Comparison of ENCODE assay signal across 27 cellular contexts in the genomic region with DNA sequence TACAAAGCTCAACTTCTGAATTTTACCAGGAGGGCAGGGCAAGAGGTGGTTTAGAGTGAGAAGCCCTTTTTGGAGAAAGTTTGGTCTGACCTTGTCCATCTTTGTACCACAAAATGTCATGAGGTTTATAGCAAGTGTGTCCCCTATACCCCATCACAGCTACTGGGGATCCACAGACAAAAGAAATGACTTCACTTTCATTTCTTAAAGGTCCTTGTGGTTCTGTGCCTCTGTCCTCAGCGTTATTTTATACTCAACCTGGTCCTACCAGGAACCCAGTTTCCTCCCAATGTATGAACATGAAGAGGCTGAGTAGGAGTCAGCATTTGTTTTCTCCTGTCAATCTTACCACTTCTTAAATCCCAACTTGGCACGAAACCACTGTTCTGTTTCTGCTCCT.
DNase-seq lines count a peak whose midpoint lies in the region; ATAC-seq lines count a peak whose summit lies in the region.
"Had no signal": no experiment of that assay in that cellular context is flagged by ENCODE, and none has a peak within 500 bp of the region (broad histone marks: within the 10 kb centered on the region; RNA-seq: fewer than 3 reads in every experiment).

No MANE protein-coding gene starts in this region.

- H3K36me3 Mint-ChIP-seq in activated CD4-positive, alpha-beta T cell treated with anti-CD3 and anti-CD28 coated beads for 36 hours (ENCODE audit: low read depth) = peaks cover 36% of the 10 kb centered on the region
- peaks cover 7% of the 10 kb centered on the region for H3K36me3 Mint-ChIP-seq in T-helper 17 cell (ENCODE audit: low read depth)
- peaks cover 31% of the 10 kb centered on the region for H3K36me3 Mint-ChIP-seq in central memory CD8-positive, alpha-beta T cell (ENCODE audit: insufficient read depth)

- CTCF ChIA-PET in activated CD4-positive, alpha-beta T cell treated with anti-CD3 and anti-CD28 coated beads for 36 hours (lab: Charles Lee) = interaction anchor here (0.6 to 3.5 kb wide), 8 partner anchors 13 to 211 kb away, joined by 3 to 31 read pairs (median 4); no protein-coding TSS in a partner anchor

- no peak overlapping the region for H3K4me3 Mint-ChIP-seq in activated CD4-positive, alpha-beta T cell treated with anti-CD3 and anti-CD28 coated beads for 36 hours
- no peak overlapping the region for H3K4me3 Mint-ChIP-seq in T-helper 17 cell
- peak overlapping the region; percentile 52 for H3K4me3 Mint-ChIP-seq in central memory CD8-positive, alpha-beta T cell
- H3K4me3 Mint-ChIP-seq: GM23338 had no signal

- no peak for DNase-seq in activated CD4-positive, alpha-beta T cell treated with anti-CD3 and anti-CD28 coated beads for 36 hours
- DNase-seq in activated CD4-positive, alpha-beta T cell treated with anti-CD3 and anti-CD28 coated beads, Interleukin-2, amount 50 U/mL, for 1 hour = no peak
- DNase-seq in T-helper 17 cell = no peak
- DNase-seq in central memory CD8-positive, alpha-beta T cell (ENCODE audit: low spot score in 2 of 2) = no peak
- DNase-seq in stimulated activated naive CD8-positive, alpha-beta T cell treated with anti-CD3 and anti-CD28 coated beads, Interleukin-15, Interleukin-2, amounts not matched to agents 100 U/mL and 50 U/mL, for 24 hours = no peak
- no peak for DNase-seq in iPS-NIHi11 (ENCODE audit: low spot score)
- DNase-seq: activated gamma-delta T cell treated with Interleukin-2 at 50 U/mL for 16 hours; amygdala; DMS53; foreskin melanocyte; GF-D8; KG1; left colon; NCI-H1436 treated with DMSO at 0.1 percent for 48 hours; NCI-H2107; NCI-H446; OCI-M1; SHP77; small intestine; stimulated activated CD4-positive, alpha-beta T cell treated with anti-CD3 and anti-CD28 coated beads, Interleukin-1b, Interleukin-23, amount 100 ng/mL, for 48 hours had no signal

- POLR2A ChIA-PET in activated CD4-positive, alpha-beta T cell treated with anti-CD3 and anti-CD28 coated beads for 36 hours (lab: Charles Lee) = no interaction called here

- peak; percentile 43 for ATAC-seq in activated CD4-positive, alpha-beta T cell treated with anti-CD3 and anti-CD28 coated beads for 36 hours
- ATAC-seq in T-helper 17 cell = no peak
- no peak for ATAC-seq in central memory CD8-positive, alpha-beta T cell (replicated peaks; ENCODE audit: extremely low read depth, poor library complexity, severe bottlenecking)
- peak; percentile 76 for ATAC-seq in stimulated activated naive CD8-positive, alpha-beta T cell treated with anti-CD3 and anti-CD28 coated beads, Interleukin-15, Interleukin-2, amounts not matched to agents 100 U/mL and 50 U/mL, for 24 hours
- ATAC-seq in GM21447 (IDR thresholded peaks at IDR 0.05; ENCODE audit: unreplicated experiment) = no peak
- no peak for ATAC-seq in HG03460 (IDR thresholded peaks at IDR 0.05; ENCODE audit: unreplicated experiment)
- ATAC-seq: activated CD4-positive, CD25-positive, alpha-beta regulatory T cell treated with anti-CD3 and anti-CD28 coated beads, Interleukin-2, amount 50 U/mL, for 24 hours; GM23338; left colon had no signal

- peak overlapping the region; percentile 66 for H3K27ac Mint-ChIP-seq in activated CD4-positive, alpha-beta T cell treated with anti-CD3 and anti-CD28 coated beads for 36 hours
- peak overlapping the region; percentile 47 for H3K27ac Mint-ChIP-seq in T-helper 17 cell
- H3K27ac Mint-ChIP-seq in central memory CD8-positive, alpha-beta T cell (ENCODE audit: low read depth) = peak overlapping the region; percentile 80
- H3K27ac Mint-ChIP-seq: GM23338 had no signal

- H3K4me1 Mint-ChIP-seq in activated CD4-positive, alpha-beta T cell treated with anti-CD3 and anti-CD28 coated beads for 36 hours = peaks cover 59% of the 10 kb centered on the region
- H3K4me1 Mint-ChIP-seq in T-helper 17 cell = peaks cover 26% of the 10 kb centered on the region
- peaks cover 65% of the 10 kb centered on the region for H3K4me1 Mint-ChIP-seq in central memory CD8-positive, alpha-beta T cell

- H3K9me3 Mint-ChIP-seq in activated CD4-positive, alpha-beta T cell treated with anti-CD3 and anti-CD28 coated beads for 36 hours (ENCODE audit: low read depth) = no peaks in the 10 kb centered on the region
- no peaks in the 10 kb centered on the region for H3K9me3 Mint-ChIP-seq in central memory CD8-positive, alpha-beta T cell
- H3K9me3 Mint-ChIP-seq: GM23338 had no signal

- H3K9me3 ChIP-seq in T-helper 17 cell (ENCODE audit: control insufficient read depth, low read length, poor library complexity, severe bottlenecking) = no peaks in the 10 kb centered on the region
- H3K9me3 ChIP-seq: breast epithelium, esophagus muscularis mucosa, thoracic aorta had no signal

- H3K27me3 Mint-ChIP-seq in activated CD4-positive, alpha-beta T cell treated with anti-CD3 and anti-CD28 coated beads for 36 hours = no peaks in the 10 kb centered on the region
- no peaks in the 10 kb centered on the region for H3K27me3 Mint-ChIP-seq in T-helper 17 cell
- H3K27me3 Mint-ChIP-seq in central memory CD8-positive, alpha-beta T cell = no peaks in the 10 kb centered on the region

- intact Hi-C loops in activated CD4-positive, alpha-beta T cell treated with anti-CD3 and anti-CD28 coated beads for 36 hours (cut with DNase I, micrococcal nuclease) = loop anchor here in 1 of 2 experiments (5.0 kb wide), 2 partner anchors 97 to 212 kb away; no protein-coding TSS in a partner anchor

Comparison
In these comparisons a context has a peak if more than half of its experiments do, and no peak if none do; other contexts are left out.
1. ATAC-seq: peak in activated CD4-positive, alpha-beta T cell treated with anti-CD3 and anti-CD28 coated beads for 36 hours (single experiment) and stimulated activated naive CD8-positive, alpha-beta T cell treated with anti-CD3 and anti-CD28 coated beads, Interleukin-15, Interleukin-2, amounts not matched to agents 100 U/mL and 50 U/mL, for 24 hours (single experiment); none in T-helper 17 cell (single experiment), central memory CD8-positive, alpha-beta T cell (single experiment), GM21447 (single experiment) and HG03460 (single experiment).
2. Peak in every context shown above with its lines, with median percentiles within 50 percentile points of each other: H3K27ac Mint-ChIP-seq.